Comparison of ENCODE assay signal across 8 cellular contexts in genomic region chr2:223774193-223774592, GRCh38.
"Had no signal": no experiment of that assay in that cellular context is flagged by ENCODE, and none has a peak within 500 bp of the region (broad histone marks: within the 10 kb centered on the region; RNA-seq: fewer than 3 reads in every experiment).

No MANE protein-coding gene starts in this region.

- DNase-seq: IMR-90, KBM-7, KG1 had no signal

- H3K27me3 Mint-ChIP-seq: IgD-negative memory B cell had no signal

- ATAC-seq: HepG2, K562 had no signal

- FAIRE-seq: HepG2, HTR-8/SVneo, K562 had no signal

- H3K9me3 Mint-ChIP-seq: IgD-negative memory B cell had no signal

- H3K27ac ChIP-seq: HL-60 had no signal

- H3K4me3 ChIP-seq: K562 had no signal
